1 cellular context compared by ENCODE assay signal in the genomic region with DNA sequence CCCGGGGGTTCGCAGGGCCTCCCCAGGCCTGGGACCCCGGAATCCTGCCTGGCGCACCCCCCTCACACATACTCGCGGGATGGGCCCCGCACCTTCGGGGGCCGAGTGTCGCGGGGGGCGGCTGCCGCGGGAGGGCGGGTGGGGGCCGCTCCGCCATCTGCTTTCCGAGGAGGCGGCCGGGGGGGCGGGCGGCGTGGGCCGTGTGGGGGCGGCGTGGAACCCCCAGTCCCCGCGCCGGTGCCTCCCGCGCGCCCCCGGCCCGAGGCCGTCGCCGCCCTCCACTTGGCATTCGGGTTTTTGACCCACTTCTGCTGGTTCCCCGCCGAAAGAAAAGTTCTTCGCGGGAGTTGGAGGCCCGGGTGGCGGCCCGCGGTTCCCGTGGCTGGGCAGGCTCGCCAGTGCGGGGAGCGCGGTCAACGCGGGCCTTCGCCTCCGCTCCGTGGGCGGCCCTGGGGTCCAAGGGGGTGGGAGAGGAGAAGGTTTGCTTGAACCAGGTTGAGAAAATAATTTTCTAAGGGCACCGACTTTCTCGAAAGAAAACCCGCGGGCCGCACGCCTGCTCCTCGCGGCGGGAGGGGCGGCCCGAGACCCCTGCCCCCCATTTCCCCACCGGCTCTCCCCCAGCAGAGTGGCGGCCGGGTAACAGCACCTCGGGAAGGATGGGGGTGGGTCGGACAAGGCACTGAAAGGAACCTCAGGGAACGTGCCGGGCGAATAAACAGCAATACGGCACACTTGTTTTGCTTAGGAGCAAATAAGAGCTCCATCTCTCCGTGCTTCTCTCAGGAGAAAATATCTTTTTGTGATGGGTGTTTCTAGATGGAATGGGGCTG.
TF ChIP-seq lines count a peak whose summit lies in the region.

No MANE protein-coding gene starts in this region.

TF ChIP-seq in HepG2, 621 proteins besides CTCF, POLR2A, EP300 and RAD21:
- TF ChIP-seq NFYB (CRISPR knock-in tag; IDR thresholded peaks at IDR 0.05), result no peak
- TF ChIP-seq MYPOP (CRISPR knock-in tag; IDR thresholded peaks at IDR 0.05), result no peak
- TF ChIP-seq NR3C1 (CRISPR knock-in tag; IDR thresholded peaks at IDR 0.05), result no peak
- no peak for TF ChIP-seq ZNF3 (CRISPR knock-in tag; IDR thresholded peaks at IDR 0.05)
- TF ChIP-seq SALL2 (CRISPR knock-in tag; IDR thresholded peaks at IDR 0.05), result no peak
- peak; percentile 58 for TF ChIP-seq RBFOX2 (IDR thresholded peaks at IDR 0.05; ENCODE audit: low read depth, low read length)
- no peak for TF ChIP-seq HNRNPUL1 (IDR thresholded peaks at IDR 0.05; ENCODE audit: low read depth, low read length)
- 0 out of 2 replicates have a peak, but pooled peaks have one; percentile 37 for TF ChIP-seq UBTF (CRISPR knock-in tag; IDR thresholded peaks at IDR 0.05)
- TF ChIP-seq ZNF652 (CRISPR knock-in tag; IDR thresholded peaks at IDR 0.05; ENCODE audit: borderline replicate concordance, low read depth), result no peak
- TF ChIP-seq PHF8 (CRISPR knock-in tag; IDR thresholded peaks at IDR 0.05), result 0 out of 2 replicates have a peak, but pooled peaks have one; percentile 9
- no peak for TF ChIP-seq ZNF205 (CRISPR knock-in tag; IDR thresholded peaks at IDR 0.05)
- no peak for TF ChIP-seq HES4 (CRISPR knock-in tag; IDR thresholded peaks at IDR 0.05; ENCODE audit: borderline replicate concordance)
- TF ChIP-seq ARID4A (CRISPR knock-in tag; IDR thresholded peaks at IDR 0.05; ENCODE audit: borderline replicate concordance), result peak; percentile 30; the same call in 1 of the 2 replicates
- peak; percentile 57 for TF ChIP-seq AGO2 (optimal IDR thresholded peaks at IDR 0.05; ENCODE audit: low read depth, low read length)
- TF ChIP-seq ZFP91 (CRISPR knock-in tag; IDR thresholded peaks at IDR 0.05; ENCODE audit: borderline replicate concordance), result no peak
- TF ChIP-seq NR2C2 (CRISPR knock-in tag; IDR thresholded peaks at IDR 0.05; ENCODE audit: borderline replicate concordance), result no peak
- no peak for TF ChIP-seq SNAI1 (CRISPR knock-in tag; IDR thresholded peaks at IDR 0.05; ENCODE audit: borderline replicate concordance)
- no peak for TF ChIP-seq ZNF382 (CRISPR knock-in tag; IDR thresholded peaks at IDR 0.05; ENCODE audit: borderline replicate concordance)
- no peak; the same call in none of the 2 replicates for TF ChIP-seq ZNF687 (CRISPR knock-in tag; IDR thresholded peaks at IDR 0.05)
- TF ChIP-seq RORA (CRISPR knock-in tag; IDR thresholded peaks at IDR 0.05), result no peak
- TF ChIP-seq HNRNPLL (IDR thresholded peaks at IDR 0.05; ENCODE audit: low read depth, low read length, poor library complexity, severe bottlenecking), result peak; percentile 27
- no peak for TF ChIP-seq KDM3A (CRISPR knock-in tag; IDR thresholded peaks at IDR 0.05; ENCODE audit: low read depth)
- TF ChIP-seq HNRNPK (IDR thresholded peaks at IDR 0.05; ENCODE audit: low read depth, low read length, poor library complexity, severe bottlenecking), result peak; percentile 37
